21 cellular contexts compared by ENCODE assay signal in the genomic region with DNA sequence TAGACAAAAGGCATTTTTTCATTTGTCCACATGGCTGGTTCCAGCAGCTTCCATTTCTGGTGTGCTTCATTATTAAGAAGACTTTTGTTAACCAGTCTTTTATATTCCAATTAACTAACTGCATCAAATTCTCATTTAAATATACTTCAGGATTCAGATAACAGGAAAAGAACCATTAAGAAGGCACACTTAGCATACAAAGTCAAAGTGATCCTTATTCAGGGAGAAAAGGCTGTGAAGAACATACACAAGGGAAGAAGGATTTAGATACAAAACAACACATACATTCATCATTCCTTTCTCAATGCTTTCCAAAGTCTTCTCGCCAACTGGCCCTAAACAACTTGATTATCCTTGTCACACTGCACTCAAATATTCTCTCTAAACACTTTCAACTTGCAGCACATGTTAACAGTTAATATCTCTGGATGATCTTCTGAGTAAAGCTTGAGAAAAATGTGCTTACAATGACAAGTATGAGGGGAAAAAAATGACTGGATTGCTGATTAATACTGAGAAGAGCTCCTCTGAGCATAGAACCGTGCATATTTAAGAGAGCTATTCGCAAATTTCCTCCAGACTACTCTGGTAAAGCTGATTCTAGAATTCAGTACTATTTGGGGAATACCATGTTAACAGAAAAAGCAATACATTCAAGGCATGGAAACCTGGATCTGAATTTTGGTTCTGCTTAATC.
DNase-seq lines count a peak whose midpoint lies in the region; ATAC-seq and TF ChIP-seq lines count a peak whose summit lies in the region.
"Had no signal": no experiment of that assay in that cellular context is flagged by ENCODE, and none has a peak within 500 bp of the region (broad histone marks: within the 10 kb centered on the region; RNA-seq: fewer than 3 reads in every experiment).

No MANE protein-coding gene starts in this region.

- H3K4me3 ChIP-seq in neutrophil (ENCODE audit: low read depth in 1 of 2, low read length in 1 of 2) (no peak overlapping the region), mammary epithelial cell (replicated peaks in 1 of 3; ENCODE audit: insufficient read depth in 1 of 3, low read depth in 2 of 3, low read length in 3 of 3) (no peak overlapping the region)
- H3K4me3 ChIP-seq: tibial nerve had no signal

- intact Hi-C loops in mammary epithelial cell (cut with micrococcal nuclease), result no loop called here

- H3K36me3 ChIP-seq in neutrophil, result peaks cover 47% of the 10 kb centered on the region
- peaks cover 6% of the 10 kb centered on the region for H3K36me3 ChIP-seq in mammary epithelial cell (ENCODE audit: insufficient read depth, low read length)

- peak; percentile 75 for ATAC-seq in HG02852 (IDR thresholded peaks at IDR 0.05; ENCODE audit: unreplicated experiment)
- ATAC-seq: stimulated activated naive B cell treated with anti-CD40 and anti-IgM and Interleukin-4, amounts not matched to agents 10 μg/mL and 1 μg/mL and 100 μg/mL, for 72 hours had no signal

- no peaks in the 10 kb centered on the region for H4K20me1 ChIP-seq in mammary epithelial cell (ENCODE audit: insufficient read depth, low read length)

- no peak overlapping the region for H3K9ac ChIP-seq in mammary epithelial cell (ENCODE audit: insufficient read depth, low read length)

- 98% methylated on average over 3 of the region's 3 CpGs for WGBS in mammary epithelial cell (ENCODE audit: low coverage, missing lambda C conversion rate)

- H3K79me2 ChIP-seq in mammary epithelial cell (ENCODE audit: insufficient read depth, low read length), result no peaks in the 10 kb centered on the region

- no peak for TF ChIP-seq CTCF in neutrophil (IDR thresholded peaks at IDR 0.05)
- no peak for TF ChIP-seq CTCF in mammary epithelial cell (conservative IDR thresholded peaks at IDR 0.05 in 1 of 2, IDR thresholded peaks at IDR 0.05 in 1 of 2; ENCODE audit: extremely low read depth in 1 of 2, insufficient read depth in 1 of 2, low read depth in 1 of 2, low read length in 2 of 2)

- no peaks in the 10 kb centered on the region for H3K9me3 ChIP-seq in neutrophil
- no peaks in the 10 kb centered on the region for H3K9me3 ChIP-seq in mammary epithelial cell (replicated peaks; ENCODE audit: insufficient read depth, low read length)
- H3K9me3 ChIP-seq: tibial nerve had no signal

- no peak overlapping the region for H3K4me2 ChIP-seq in mammary epithelial cell (ENCODE audit: insufficient read depth, low read depth, low read length)

- H3K27me3 ChIP-seq in neutrophil (no peaks in the 10 kb centered on the region), mammary epithelial cell (ENCODE audit: insufficient read depth, low read length) (no peaks in the 10 kb centered on the region)
- H3K27me3 ChIP-seq: tibial nerve had no signal

- H3K27ac ChIP-seq in neutrophil (peak overlapping the region; percentile 2), mammary epithelial cell (ENCODE audit: insufficient read depth, low read depth, low read length) (no peak overlapping the region)
- H3K27ac ChIP-seq: HL-60, RWPE1, tibial nerve had no signal

- in situ Hi-C loops in mammary epithelial cell (cut with MboI; ENCODE audit: low sequenced_read_pairs in 2 of 2), result no loop called here

- H3K4me1 ChIP-seq in neutrophil (ENCODE audit: control insufficient read depth in 1 of 2, insufficient read depth in 1 of 2, low read depth in 1 of 2, low read length in 1 of 2) (no peaks in the 10 kb centered on the region), mammary epithelial cell (ENCODE audit: insufficient read depth, low read length) (no peaks in the 10 kb centered on the region)
- H3K4me1 ChIP-seq: tibial nerve had no signal

- CTCF ChIA-PET in mammary epithelial cell (lab: Charles Lee; ENCODE audit: low non-redundant PET), result no interaction called here

- no TSS peak for BruUV-seq in mammary epithelial cell (replicated peaks; lab: Mats Ljungman, UMichigan)

- peak; percentile 55 for DNase-seq in EL
- peak; percentile 14 for DNase-seq in astrocyte of the hippocampus (ENCODE audit: low read depth, low spot score)
- DNase-seq in NAMALWA (ENCODE audit: low spot score), result no peak
- no peak for DNase-seq in NCI-H1436 treated with DMSO at 0.1 percent for 48 hours (lab: John Stamatoyannopoulos, UW)
- no peak for DNase-seq in mammary epithelial cell
- DNase-seq in NCI-H345 (lab: John Stamatoyannopoulos, UW), result no peak
- DNase-seq: activated CD4-positive, alpha-beta T cell treated with anti-CD3 and anti-CD28 coated beads, Interleukin-2, amount 50 U/mL, for 48 hours; activated T-cell treated with anti-CD3 and anti-CD28 coated beads, Interleukin-2, amount 50 U/mL, for 1 hour; C1 segment of cervical spinal cord; DMS153; erythroblast; KG1; NCI-H1048; stimulated activated CD4-positive, alpha-beta T cell treated with anti-CD3 and anti-CD28 coated beads, Interleukin-12 subunit alpha, Interleukin-12 subunit beta, amount 100 ng/mL, for 4 hours; stimulated activated naive B cell treated with anti-CD40 and anti-IgM and Interleukin-4, amounts not matched to agents 10 μg/mL and 1 μg/mL and 100 μg/mL, for 72 hours; SW 1271 had no signal

- no peak overlapping the region for H2AFZ ChIP-seq in mammary epithelial cell (ENCODE audit: low read depth, low read length)

- dilution Hi-C loops in mammary epithelial cell (cut with HindIII; ENCODE audit: low sequenced_read_pairs), result no loop called here

Comparison
In these comparisons a context has a peak if more than half of its experiments do, and no peak if none do; other contexts are left out.
1. DNase-seq: peak in EL (single experiment) and astrocyte of the hippocampus (single experiment); none in NAMALWA (single experiment), NCI-H1436 treated with DMSO at 0.1 percent for 48 hours (single experiment), mammary epithelial cell (single experiment) and NCI-H345 (single experiment).